In genomic region chr17:28326114-28326513, GRCh38 we compare ENCODE assay signal across 20 cellular contexts. TPM values are rescaled to one million over a fixed set of nuclear protein-coding genes. Genes with fewer than 3 reads are reported as not detected.
A peak's percentile ranks its signal among the peaks of the same experiment; 100 is the strongest.
DNase-seq lines count a peak whose midpoint lies in the region; TF ChIP-seq lines count a peak whose summit lies in the region.
"Had no signal": no experiment of that assay in that cellular context is flagged by ENCODE, and none has a peak within 500 bp of the region (broad histone marks: within the 10 kb centered on the region; RNA-seq: fewer than 3 reads in every experiment).

No MANE protein-coding gene starts in this region.

- POLR2A ChIA-PET in Caco-2 (lab: Charles Lee), result interaction anchor here (0.9 to 2.8 kb wide), 2 partner anchors 10 to 31 kb away, joined by 3 to 17 read pairs; partner anchors contain the start of genes IFT20, POLDIP2 and TNFAIP1

- H4K12ac ChIP-seq in trophoblast cell (ENCODE audit: low read depth, low read length), result no peak overlapping the region

- peak overlapping the region; percentile 48 for H3K27ac Mint-ChIP-seq in Caco-2 (ENCODE audit: unreplicated experiment)

- no peaks in the 10 kb centered on the region for H3K27me3 Mint-ChIP-seq in Caco-2 (ENCODE audit: insufficient read depth, unreplicated experiment)
- H3K27me3 Mint-ChIP-seq: activated CD4-positive, alpha-beta memory T cell treated with anti-CD3 and anti-CD28 coated beads for 36 hours; stimulated activated naive CD8-positive, alpha-beta T cell treated with anti-CD3 and anti-CD28 coated beads, Interleukin-15, Interleukin-2, amounts not matched to agents 100 ng/mL and 50 ng/mL, for 24 hours had no signal

- no peak overlapping the region for H3K4me3 Mint-ChIP-seq in Caco-2 (ENCODE audit: unreplicated experiment)
- H3K4me3 Mint-ChIP-seq: activated CD4-positive, alpha-beta memory T cell treated with anti-CD3 and anti-CD28 coated beads for 36 hours; stimulated activated naive CD8-positive, alpha-beta T cell treated with anti-CD3 and anti-CD28 coated beads, Interleukin-15, Interleukin-2, amounts not matched to agents 100 ng/mL and 50 ng/mL, for 24 hours had no signal

- DNase-seq in Caco-2 (peak in 1 of 2 experiments; percentile 55), NCI-H146 (lab: John Stamatoyannopoulos, UW) (peak; percentile 32), trophoblast cell (peak; percentile 73 to 94), GM19240 (ENCODE audit: insufficient read length, low spot score) (no peak), NCI-H526 treated with DMSO at 0.1 percent for 48 hours (lab: John Stamatoyannopoulos, UW) (no peak), NCI-H774 (lab: John Stamatoyannopoulos, UW) (no peak)
- DNase-seq: activated CD4-positive, alpha-beta memory T cell treated with anti-CD3 and anti-CD28 coated beads for 36 hours; activated effector memory CD4-positive, alpha-beta T cell treated with Interleukin-2 at 50 U/mL for 16 hours; foreskin melanocyte; left ventricle myocardium inferior; NCI-H1436; stimulated activated CD4-positive, alpha-beta T cell treated with anti-CD3 and anti-CD28 coated beads, Interleukin-12 subunit alpha, Interleukin-12 subunit beta, amount 100 ng/mL, for 4 hours had no signal

- H3K27me3 ChIP-seq in Caco-2 (replicated peaks; ENCODE audit: control insufficient read depth, insufficient read depth, low read length) (no peaks in the 10 kb centered on the region), endocrine pancreas (ENCODE audit: control insufficient read depth, insufficient read depth, low read length) (no peaks in the 10 kb centered on the region), trophoblast cell (ENCODE audit: insufficient read depth, low read length) (no peaks in the 10 kb centered on the region)
- H3K27me3 ChIP-seq: Peyer's patch had no signal

- intact Hi-C loops in Caco-2 (cut with micrococcal nuclease; ENCODE audit: unreplicated experiment), result loop anchor here (10.0 kb wide), 1 partner anchor 231 kb away; no protein-coding TSS in a partner anchor

- peaks cover 17% of the 10 kb centered on the region for H3K79me2 ChIP-seq in trophoblast cell (ENCODE audit: control insufficient read depth, insufficient read depth, low read length, poor library complexity)

- no peak overlapping the region for H2BK12ac ChIP-seq in trophoblast cell (ENCODE audit: low read length)

- H3K23ac ChIP-seq in trophoblast cell (ENCODE audit: low read length), result no peak overlapping the region

- TF ChIP-seq CTCF in Caco-2 (IDR thresholded peaks at IDR 0.05; ENCODE audit: insufficient read depth in 1 of 2, low read depth in 1 of 2, low read length in 1 of 2, severe bottlenecking in 1 of 2, unreplicated experiment in 1 of 2), result no peak

- no peak overlapping the region for H3K4ac ChIP-seq in trophoblast cell (ENCODE audit: low read depth, low read length)

- peaks cover 60% of the 10 kb centered on the region for H3K4me1 Mint-ChIP-seq in Caco-2 (ENCODE audit: low read depth, unreplicated experiment)

- no peaks in the 10 kb centered on the region for H3K79me1 ChIP-seq in trophoblast cell (ENCODE audit: low read length)

- H3K9me3 Mint-ChIP-seq in Caco-2 (ENCODE audit: unreplicated experiment), result no peaks in the 10 kb centered on the region
- H3K9me3 Mint-ChIP-seq: activated CD4-positive, alpha-beta memory T cell treated with anti-CD3 and anti-CD28 coated beads for 36 hours; stimulated activated naive CD8-positive, alpha-beta T cell treated with anti-CD3 and anti-CD28 coated beads, Interleukin-15, Interleukin-2, amounts not matched to agents 100 ng/mL and 50 ng/mL, for 24 hours had no signal

- H3K4me1 ChIP-seq in Caco-2, result peaks cover 53% of the 10 kb centered on the region
- no peaks in the 10 kb centered on the region for H3K4me1 ChIP-seq in endocrine pancreas (ENCODE audit: control insufficient read depth, insufficient read depth, low read length)
- peaks cover 14 to 25% of the 10 kb centered on the region in 2 experiments for H3K4me1 ChIP-seq in trophoblast cell (ENCODE audit: control insufficient read depth in 1 of 2, insufficient read depth in 2 of 2, low read length in 2 of 2)
- H3K4me1 ChIP-seq: left ventricle myocardium inferior, Peyer's patch had no signal

- WGBS in trophoblast cell (ENCODE audit: extremely low coverage, insufficient coverage, insufficient read length), result no CpG with 5 or more reads among the region's 7 CpGs

- peaks cover 15% of the 10 kb centered on the region for H3K36me3 ChIP-seq in Caco-2 (ENCODE audit: control insufficient read depth, insufficient read depth, low read length)
- H3K36me3 ChIP-seq in endocrine pancreas (ENCODE audit: control insufficient read depth, insufficient read depth, low read length), result peaks cover 9% of the 10 kb centered on the region
- H3K36me3 ChIP-seq in trophoblast cell (ENCODE audit: control insufficient read depth in 1 of 2, insufficient read depth in 2 of 2, low read length in 2 of 2), result peaks cover 21 to 34% of the 10 kb centered on the region in 2 experiments

- H3K18ac ChIP-seq in trophoblast cell (ENCODE audit: low read length), result no peak overlapping the region

- H3K9me3 ChIP-seq in Caco-2, result no peaks in the 10 kb centered on the region
- H3K9me3 ChIP-seq in endocrine pancreas (ENCODE audit: control insufficient read depth, low read length), result no peaks in the 10 kb centered on the region
- no peaks in the 10 kb centered on the region for H3K9me3 ChIP-seq in trophoblast cell (ENCODE audit: insufficient read depth, low read depth, low read length)
- H3K9me3 ChIP-seq: left ventricle myocardium inferior, Peyer's patch had no signal

- H4K91ac ChIP-seq in trophoblast cell (ENCODE audit: low read depth, low read length), result no peak overlapping the region

- BruUV-seq in Caco-2 (replicated peaks; lab: Mats Ljungman, UMichigan), result no TSS peak

- H3K4me3 ChIP-seq in Caco-2 (ENCODE audit: low read depth, low read length), result no peak overlapping the region
- peak overlapping the region; percentile 11 for H3K4me3 ChIP-seq in endocrine pancreas (ENCODE audit: control insufficient read depth, insufficient read depth, low read length)
- no peak overlapping the region for H3K4me3 ChIP-seq in trophoblast cell (ENCODE audit: low read depth, low read length)
- H3K4me3 ChIP-seq: left ventricle myocardium inferior, Peyer's patch had no signal

- no peak overlapping the region for H2AK5ac ChIP-seq in trophoblast cell (ENCODE audit: low read length)

- H2BK120ac ChIP-seq in trophoblast cell (ENCODE audit: insufficient read depth, low read length, poor library complexity), result no peak overlapping the region

- H3K4me2 ChIP-seq in trophoblast cell (ENCODE audit: low read length), result no peak overlapping the region

- H2AFZ ChIP-seq in trophoblast cell (ENCODE audit: insufficient read depth, low read length, poor library complexity), result no peak overlapping the region

- peaks cover 78% of the 10 kb centered on the region for H3K36me3 Mint-ChIP-seq in Caco-2 (ENCODE audit: insufficient read depth, unreplicated experiment)

- H3K27ac ChIP-seq in trophoblast cell (ENCODE audit: low read depth, low read length), result no peak overlapping the region
- H3K27ac ChIP-seq: left ventricle myocardium inferior, Peyer's patch had no signal

- H3K14ac ChIP-seq in trophoblast cell (ENCODE audit: low read length), result no peak overlapping the region

- CTCF ChIA-PET in Caco-2 (lab: Charles Lee), result interaction anchor here (1.3 kb wide), 1 partner anchor 9 kb away, joined by 5 read pairs; the partner anchor contains the start of genes IFT20 and TNFAIP1

- H3K9ac ChIP-seq in endocrine pancreas (ENCODE audit: control insufficient read depth, insufficient read depth, low read length) (no peak overlapping the region), trophoblast cell (ENCODE audit: low read length) (no peak overlapping the region)

- no peak overlapping the region for H2BK5ac ChIP-seq in trophoblast cell (ENCODE audit: low read depth, low read length, poor library complexity)

- H4K8ac ChIP-seq in trophoblast cell (ENCODE audit: low read depth, low read length), result no peak overlapping the region

RNA-seq across cellular contexts. Expression of gene TMEM97, which starts 7.1 kb away (rescaled TPM):
- total RNA-seq in Caco-2 (2022), result 313 and 342 TPM in 2 replicates
- 334 and 337 TPM in 2 replicates for polyA plus RNA-seq in trophoblast cell (2013)

RNA-seq across cellular contexts. Expression of gene IFT20, which starts 9.2 kb away (rescaled TPM):
- total RNA-seq in Caco-2 (2022), result 86.3 and 89.9 TPM in 2 replicates
- polyA plus RNA-seq in trophoblast cell (2013), result 49.1 and 51.9 TPM in 2 replicates

RNA-seq across cellular contexts. Expression of gene TNFAIP1, which starts 9.4 kb away (rescaled TPM):
- total RNA-seq in Caco-2 (2022), result 105 and 119 TPM in 2 replicates
- 64.5 and 64.8 TPM in 2 replicates for polyA plus RNA-seq in trophoblast cell (2013)

RNA-seq across cellular contexts. Expression of gene POLDIP2, which starts 31.2 kb away (rescaled TPM):
- total RNA-seq in Caco-2 (2022), result 257 and 265 TPM in 2 replicates
- 43.5 and 44.3 TPM in 2 replicates for polyA plus RNA-seq in trophoblast cell (2013)

RNA-seq across cellular contexts. Expression of gene SEBOX, which starts 38.9 kb away (rescaled TPM):
- not detected in 2 replicates for total RNA-seq in Caco-2 (2022)
- not detected in 2 replicates for polyA plus RNA-seq in trophoblast cell (2013)
- total RNA-seq: activated CD4-positive, alpha-beta memory T cell treated with anti-CD3 and anti-CD28 coated beads for 36 hours; cerebellum; H4; left ventricle myocardium inferior; myocyte; NCI-H460; Peyer's patch; pulmonary artery endothelial cell had no signal

Comparison
In these comparisons a context has a peak if more than half of its experiments do, and no peak if none do; other contexts are left out.
1. DNase-seq: peak in NCI-H146 (single experiment) and trophoblast cell (2 of 2); none in GM19240 (single experiment), NCI-H526 treated with DMSO at 0.1 percent for 48 hours (single experiment) and NCI-H774 (single experiment).